39 cellular contexts compared by ENCODE assay signal in the genomic region with DNA sequence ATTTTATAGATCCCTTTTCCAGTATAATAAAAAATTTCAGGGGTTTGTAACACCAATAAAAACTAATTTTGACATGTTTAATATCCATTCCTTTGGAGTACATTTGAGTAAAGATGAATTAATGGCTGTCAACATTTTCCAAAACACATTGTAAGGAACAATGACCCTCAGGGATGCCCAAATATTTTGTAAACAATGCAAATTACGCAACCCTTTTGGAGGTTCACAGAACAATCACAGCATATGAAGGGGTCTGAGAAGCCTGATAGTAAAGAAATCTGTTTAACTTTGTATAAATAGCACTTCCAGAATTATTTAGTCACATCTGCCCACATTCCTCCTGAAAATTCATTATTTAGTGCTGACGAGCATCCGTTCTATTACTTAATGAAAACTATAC.
"Had no signal": no experiment of that assay in that cellular context is flagged by ENCODE, and none has a peak within 500 bp of the region (broad histone marks: within the 10 kb centered on the region; RNA-seq: fewer than 3 reads in every experiment).

No MANE protein-coding gene starts in this region.

- H3K4me1 ChIP-seq: ascending aorta had no signal

- H3K9me3 Mint-ChIP-seq: activated CD4-positive, alpha-beta memory T cell treated with anti-CD3 and anti-CD28 coated beads, Interleukin-2, amount 10 ng/mL, durations not matched to agents 7 days and 5 days; activated CD4-positive, alpha-beta T cell treated with anti-CD3 and anti-CD28 coated beads, Interleukin-2, amount 10 ng/mL, durations not matched to agents 7 days and 5 days; activated naive CD4-positive, alpha-beta T cell treated with anti-CD3 and anti-CD28 coated beads, Interleukin-2, amount 10 ng/mL, durations not matched to agents 7 days and 5 days; activated naive CD4-positive, alpha-beta T cell treated with anti-CD3 and anti-CD28 coated beads, Interleukin-2, amount 50 U/mL, for 24 hours; activated naive CD8-positive, alpha-beta T cell treated with anti-CD3 and anti-CD28 coated beads, Interleukin-2, amount 10 ng/mL, durations not matched to agents 7 days and 5 days; activated naive CD8-positive, alpha-beta T cell treated with anti-CD3 and anti-CD28 coated beads, Interleukin-2, amount 50 U/mL, for 24 hours; activated T-helper 2 cell treated with anti-CD3 and anti-CD28 coated beads, Interferon-gamma antibody, Interleukin-2, Interleukin-4, amounts not matched to agents 10 μg/mL and 5 μg/mL and 100 μg/mL, durations not matched to agents 14 hours and 24 hours and 36 hours; brain; T-helper 1 cell treated with Interleukin-12 subunit alpha and Interleukin-12 subunit beta and Interleukin-4 antibody, amounts not matched to agents 30 μg/mL and 1 μg/mL, for 36 hours; T-helper 2 cell treated with Interferon-gamma antibody and Interleukin-4, amounts not matched to agents 5 μg/mL and 100 μg/mL, for 36 hours; WTC11 had no signal

- ATAC-seq: activated CD4-positive, alpha-beta T cell treated with anti-CD3 and anti-CD28 coated beads for 36 hours; activated CD4-positive, CD25-positive, alpha-beta regulatory T cell treated with anti-CD3 and anti-CD28 coated beads, Interleukin-2, amount 50 U/mL, for 24 hours; activated CD8-positive, alpha-beta memory T cell treated with anti-CD3 and anti-CD28 coated beads, Interleukin-2, amount 10 ng/mL, durations not matched to agents 7 days and 5 days; activated CD8-positive, alpha-beta T cell treated with anti-CD3 and anti-CD28 coated beads, Interleukin-2, amount 10 ng/mL, durations not matched to agents 7 days and 5 days; activated naive CD8-positive, alpha-beta T cell treated with anti-CD3 and anti-CD28 coated beads, Interleukin-2, amount 50 U/mL, for 24 hours had no signal

- H3K27ac Mint-ChIP-seq: activated CD4-positive, alpha-beta memory T cell treated with anti-CD3 and anti-CD28 coated beads, Interleukin-2, amount 10 ng/mL, durations not matched to agents 7 days and 5 days; activated CD4-positive, alpha-beta T cell treated with anti-CD3 and anti-CD28 coated beads for 36 hours; activated CD4-positive, alpha-beta T cell treated with anti-CD3 and anti-CD28 coated beads, Interleukin-2, amount 10 ng/mL, durations not matched to agents 7 days and 5 days; activated CD8-positive, alpha-beta memory T cell treated with anti-CD3 and anti-CD28 coated beads, Interleukin-2, amount 10 ng/mL, durations not matched to agents 7 days and 5 days; activated CD8-positive, alpha-beta T cell treated with anti-CD3 and anti-CD28 coated beads, Interleukin-2, amount 10 ng/mL, durations not matched to agents 7 days and 5 days; activated naive CD4-positive, alpha-beta T cell treated with anti-CD3 and anti-CD28 coated beads, Interleukin-2, amount 10 ng/mL, durations not matched to agents 7 days and 5 days; activated naive CD4-positive, alpha-beta T cell treated with anti-CD3 and anti-CD28 coated beads, Interleukin-2, amount 50 U/mL, for 24 hours; activated naive CD8-positive, alpha-beta T cell; activated naive CD8-positive, alpha-beta T cell treated with anti-CD3 and anti-CD28 coated beads, Interleukin-2, amount 10 ng/mL, durations not matched to agents 7 days and 5 days; activated naive CD8-positive, alpha-beta T cell treated with anti-CD3 and anti-CD28 coated beads, Interleukin-2, amount 50 U/mL, for 24 hours; activated T-cell treated with anti-CD3 and anti-CD28 coated beads, Interleukin-2, amount 50 U/mL, for 24 hours; activated T-helper 2 cell treated with anti-CD3 and anti-CD28 coated beads, Interferon-gamma antibody, Interleukin-2, Interleukin-4, amounts not matched to agents 10 μg/mL and 5 μg/mL and 100 μg/mL, durations not matched to agents 14 hours and 24 hours and 36 hours; brain; T-helper 1 cell treated with Interleukin-12 subunit alpha and Interleukin-12 subunit beta and Interleukin-4 antibody, amounts not matched to agents 30 μg/mL and 1 μg/mL, for 36 hours; T-helper 2 cell treated with Interferon-gamma antibody and Interleukin-4, amounts not matched to agents 5 μg/mL and 100 μg/mL, for 36 hours had no signal

- H3K27ac ChIP-seq: ascending aorta, cardiac muscle cell, WERI-Rb-1 had no signal

- H3K4me1 Mint-ChIP-seq: activated CD4-positive, alpha-beta memory T cell treated with anti-CD3 and anti-CD28 coated beads, Interleukin-2, amount 10 ng/mL, durations not matched to agents 7 days and 5 days; activated CD4-positive, alpha-beta T cell treated with anti-CD3 and anti-CD28 coated beads for 36 hours; activated CD4-positive, alpha-beta T cell treated with anti-CD3 and anti-CD28 coated beads, Interleukin-2, amount 10 ng/mL, durations not matched to agents 7 days and 5 days; activated CD8-positive, alpha-beta memory T cell treated with anti-CD3 and anti-CD28 coated beads, Interleukin-2, amount 10 ng/mL, durations not matched to agents 7 days and 5 days; activated naive CD4-positive, alpha-beta T cell treated with anti-CD3 and anti-CD28 coated beads, Interleukin-2, amount 10 ng/mL, durations not matched to agents 7 days and 5 days; activated naive CD4-positive, alpha-beta T cell treated with anti-CD3 and anti-CD28 coated beads, Interleukin-2, amount 50 U/mL, for 24 hours; activated naive CD8-positive, alpha-beta T cell treated with anti-CD3 and anti-CD28 coated beads, Interleukin-2, amount 10 ng/mL, durations not matched to agents 7 days and 5 days; activated naive CD8-positive, alpha-beta T cell treated with anti-CD3 and anti-CD28 coated beads, Interleukin-2, amount 50 U/mL, for 24 hours; brain; central memory CD8-positive, alpha-beta T cell had no signal

- DNase-seq: activated CD4-positive, alpha-beta memory T cell treated with anti-CD3 and anti-CD28 coated beads, Interleukin-2, amount 10 ng/mL, durations not matched to agents 7 days and 5 days; activated CD4-positive, alpha-beta T cell treated with anti-CD3 and anti-CD28 coated beads for 1 hour; activated CD4-positive, alpha-beta T cell treated with anti-CD3 and anti-CD28 coated beads for 36 hours; activated CD4-positive, alpha-beta T cell treated with anti-CD3 and anti-CD28 coated beads for 48 hours; activated CD4-positive, alpha-beta T cell treated with anti-CD3 and anti-CD28 coated beads, Interleukin-2, amount 10 ng/mL, durations not matched to agents 7 days and 5 days; activated CD4-positive, alpha-beta T cell treated with anti-CD3 and anti-CD28 coated beads, Interleukin-2, amount 50 U/mL, for 48 hours; activated CD4-positive, CD25-positive, alpha-beta regulatory T cell; activated CD8-positive, alpha-beta memory T cell treated with anti-CD3 and anti-CD28 coated beads for 24 hours; activated CD8-positive, alpha-beta memory T cell treated with anti-CD3 and anti-CD28 coated beads, Interleukin-2, amount 10 ng/mL, durations not matched to agents 7 days and 5 days; activated CD8-positive, alpha-beta memory T cell treated with anti-CD3 and anti-CD28 coated beads, Interleukin-2, amount 50 U/mL, for 48 hours; activated CD8-positive, alpha-beta T cell treated with anti-CD3 and anti-CD28 coated beads, Interleukin-2, amount 10 ng/mL, durations not matched to agents 7 days and 5 days; activated effector memory CD4-positive, alpha-beta T cell treated with Interleukin-2 at 50 U/mL for 16 hours; activated gamma-delta T cell; activated naive CD4-positive, alpha-beta T cell treated with anti-CD3 and anti-CD28 coated beads, Interleukin-2, amount 10 ng/mL, durations not matched to agents 7 days and 5 days; activated naive CD4-positive, alpha-beta T cell treated with Interleukin-2 at 50 U/mL for 16 hours; activated naive CD8-positive, alpha-beta T cell treated with anti-CD3 and anti-CD28 coated beads, Interleukin-2, amount 10 ng/mL, durations not matched to agents 7 days and 5 days; activated naive CD8-positive, alpha-beta T cell treated with anti-CD3 and anti-CD28 coated beads, Interleukin-2, amount 50 U/mL, for 24 hours; activated T-cell treated with anti-CD3 and anti-CD28 coated beads, Interleukin-2, amount 50 U/mL, for 24 hours; activated T-cell treated with anti-CD3 and anti-CD28 coated beads, Interleukin-2, amount 50 U/mL, for 48 hours; amygdala; anterior cingulate cortex; caudate nucleus; T-helper 1 cell; T-helper 2 cell; T-helper 9 cell; WERI-Rb-1 had no signal

- H3K36me3 Mint-ChIP-seq: activated CD8-positive, alpha-beta memory T cell treated with anti-CD3 and anti-CD28 coated beads, Interleukin-2, amount 10 ng/mL, durations not matched to agents 7 days and 5 days; activated naive CD4-positive, alpha-beta T cell treated with anti-CD3 and anti-CD28 coated beads, Interleukin-2, amount 10 ng/mL, durations not matched to agents 7 days and 5 days; activated naive CD4-positive, alpha-beta T cell treated with anti-CD3 and anti-CD28 coated beads, Interleukin-2, amount 50 U/mL, for 24 hours; activated naive CD8-positive, alpha-beta T cell; activated naive CD8-positive, alpha-beta T cell treated with anti-CD3 and anti-CD28 coated beads, Interleukin-2, amount 10 ng/mL, durations not matched to agents 7 days and 5 days; brain; WTC11 had no signal

- FAIRE-seq: bronchial epithelial cell, TTC549 had no signal

- H3K4me3 Mint-ChIP-seq: activated CD4-positive, alpha-beta memory T cell treated with anti-CD3 and anti-CD28 coated beads, Interleukin-2, amount 10 ng/mL, durations not matched to agents 7 days and 5 days; activated CD4-positive, alpha-beta T cell treated with anti-CD3 and anti-CD28 coated beads for 36 hours; activated CD4-positive, alpha-beta T cell treated with anti-CD3 and anti-CD28 coated beads, Interleukin-2, amount 10 ng/mL, durations not matched to agents 7 days and 5 days; activated CD8-positive, alpha-beta memory T cell treated with anti-CD3 and anti-CD28 coated beads, Interleukin-2, amount 10 ng/mL, durations not matched to agents 7 days and 5 days; activated CD8-positive, alpha-beta T cell treated with anti-CD3 and anti-CD28 coated beads, Interleukin-2, amount 10 ng/mL, durations not matched to agents 7 days and 5 days; activated naive CD4-positive, alpha-beta T cell treated with anti-CD3 and anti-CD28 coated beads, Interleukin-2, amount 10 ng/mL, durations not matched to agents 7 days and 5 days; activated naive CD4-positive, alpha-beta T cell treated with anti-CD3 and anti-CD28 coated beads, Interleukin-2, amount 50 U/mL, for 24 hours; activated naive CD8-positive, alpha-beta T cell; activated naive CD8-positive, alpha-beta T cell treated with anti-CD3 and anti-CD28 coated beads, Interleukin-2, amount 10 ng/mL, durations not matched to agents 7 days and 5 days; activated naive CD8-positive, alpha-beta T cell treated with anti-CD3 and anti-CD28 coated beads, Interleukin-2, amount 50 U/mL, for 24 hours; activated T-cell treated with anti-CD3 and anti-CD28 coated beads, Interleukin-2, amount 50 U/mL, for 24 hours; brain; central memory CD8-positive, alpha-beta T cell; T-helper 1 cell treated with Interleukin-12 subunit alpha and Interleukin-12 subunit beta and Interleukin-4 antibody, amounts not matched to agents 30 μg/mL and 1 μg/mL, for 36 hours; T-helper 2 cell treated with Interferon-gamma antibody and Interleukin-4, amounts not matched to agents 5 μg/mL and 100 μg/mL, for 36 hours; WTC11 had no signal

- H3K4me3 ChIP-seq: ascending aorta, cardiac muscle cell had no signal

- H3K9me3 ChIP-seq: ascending aorta had no signal

- H3K27me3 Mint-ChIP-seq: activated CD4-positive, alpha-beta memory T cell treated with anti-CD3 and anti-CD28 coated beads, Interleukin-2, amount 10 ng/mL, durations not matched to agents 7 days and 5 days; activated CD4-positive, alpha-beta T cell treated with anti-CD3 and anti-CD28 coated beads for 36 hours; activated CD4-positive, alpha-beta T cell treated with anti-CD3 and anti-CD28 coated beads, Interleukin-2, amount 10 ng/mL, durations not matched to agents 7 days and 5 days; activated CD8-positive, alpha-beta memory T cell treated with anti-CD3 and anti-CD28 coated beads, Interleukin-2, amount 10 ng/mL, durations not matched to agents 7 days and 5 days; activated naive CD4-positive, alpha-beta T cell treated with anti-CD3 and anti-CD28 coated beads, Interleukin-2, amount 10 ng/mL, durations not matched to agents 7 days and 5 days; activated naive CD8-positive, alpha-beta T cell; activated naive CD8-positive, alpha-beta T cell treated with anti-CD3 and anti-CD28 coated beads, Interleukin-2, amount 10 ng/mL, durations not matched to agents 7 days and 5 days; activated naive CD8-positive, alpha-beta T cell treated with anti-CD3 and anti-CD28 coated beads, Interleukin-2, amount 50 U/mL, for 24 hours; activated T-cell treated with anti-CD3 and anti-CD28 coated beads, Interleukin-2, amount 50 U/mL, for 24 hours; brain; central memory CD8-positive, alpha-beta T cell had no signal

- H3K27me3 ChIP-seq: ascending aorta, cardiac muscle cell had no signal

- H3K36me3 ChIP-seq: ascending aorta, cardiac muscle cell, WERI-Rb-1 had no signal
